8 cellular contexts compared by ENCODE assay signal in genomic region chr3:50358927-50359759, GRCh38. TPM values are rescaled to one million over a fixed set of nuclear protein-coding genes. Genes with fewer than 3 reads are reported as not detected.
DNase-seq lines count a peak whose midpoint lies in the region; ATAC-seq and TF ChIP-seq lines count a peak whose summit lies in the region.

TMEM115 (minus strand) TSS chr3:50359521; CDS start chr3:50359063, 458 bp downstream.

- DNase-seq in DMS53 treated with DMSO at 0.1 percent for 48 hours (lab: John Stamatoyannopoulos, UW; ENCODE audit: unreplicated experiment) (peak; percentile 75), Peyer's patch (peak; percentile 92 to 99 (median 98))
- peak; percentile 94 for DNase-seq in activated T-cell treated with anti-CD3 and anti-CD28 coated beads, Interleukin-2, amount 50 U/mL, for 48 hours
- peak; percentile 84 to 87 for DNase-seq in stimulated activated CD8-positive, alpha-beta memory T cell treated with anti-CD3 and anti-CD28 coated beads, Interleukin-7, amount 100 ng/mL, for 1 hour (ENCODE audit: low read depth in 2 of 2)

- TF ChIP-seq POLR2A in Peyer's patch (IDR thresholded peaks at IDR 0.05) = peak; percentile 64 to 79

- H3K79me2 ChIP-seq in KMS-11 (ENCODE audit: insufficient read depth, low read depth) = peaks cover 24% of the 10 kb centered on the region; the same call in 1 of the 2 replicates

- H3K9ac ChIP-seq in KMS-11 = peak within 1 kb of the TSS; percentile 66; the same call in 1 of the 2 replicates
- peak within 1 kb of the TSS; percentile 91 for H3K9ac ChIP-seq in mucosa of stomach (ENCODE audit: low read length)

- H3K4me3 ChIP-seq in KMS-11 (IDR thresholded peaks at IDR 0.05; ENCODE audit: insufficient read depth, low read depth, low read length) (no peak within 1 kb of the TSS), Peyer's patch (peak within 1 kb of the TSS; percentile 67 to 84 (median 69)), esophagus (ENCODE audit: low read depth in 1 of 2, low read length in 2 of 2) (peak within 1 kb of the TSS; percentile 72 to 90), mucosa of stomach (ENCODE audit: low read length) (peak within 1 kb of the TSS; percentile 85)

- H3K36me3 ChIP-seq in KMS-11 (ENCODE audit: insufficient read depth) (no peaks in the 10 kb centered on the region), Peyer's patch (peaks cover 0 to 22% (median 0%) of the 10 kb centered on the region in 3 donors), esophagus (ENCODE audit: control insufficient read depth in 2 of 2, insufficient read depth in 2 of 2, low read length in 1 of 2) (peaks cover 10 to 33% of the 10 kb centered on the region in 2 donors), mucosa of stomach (ENCODE audit: control insufficient read depth, insufficient read depth, low read length) (peaks cover 5% of the 10 kb centered on the region)

- H3K27me3 ChIP-seq in KMS-11 (ENCODE audit: insufficient read depth, low read depth) = no peaks in the 10 kb centered on the region
- H3K27me3 ChIP-seq in Peyer's patch = no peaks in the 10 kb centered on the region
- no peaks in the 10 kb centered on the region for H3K27me3 ChIP-seq in esophagus (ENCODE audit: control insufficient read depth in 1 of 2, insufficient read depth in 2 of 2, low read length in 2 of 2)
- H3K27me3 ChIP-seq in mucosa of stomach (ENCODE audit: control insufficient read depth, insufficient read depth, low read length) = no peaks in the 10 kb centered on the region

- no peaks in the 10 kb centered on the region for H3K9me3 ChIP-seq in Peyer's patch
- H3K9me3 ChIP-seq in esophagus (ENCODE audit: control insufficient read depth in 2 of 2, insufficient read depth in 1 of 2, low read depth in 1 of 2, low read length in 1 of 2) = no peaks in the 10 kb centered on the region
- H3K9me3 ChIP-seq in mucosa of stomach (ENCODE audit: control insufficient read depth, low read length) = no peaks in the 10 kb centered on the region

- H3K4me1 ChIP-seq in KMS-11 (ENCODE audit: low read depth, poor library complexity, severe bottlenecking) (peaks cover 15% of the 10 kb centered on the region), Peyer's patch (peaks cover 0 to 37% (median 27%) of the 10 kb centered on the region in 4 donors), esophagus (ENCODE audit: control insufficient read depth in 2 of 2, insufficient read depth in 2 of 2, low read length in 1 of 2) (peaks cover 21 to 25% of the 10 kb centered on the region in 2 donors), mucosa of stomach (ENCODE audit: control insufficient read depth, insufficient read depth, low read length) (peaks cover 36% of the 10 kb centered on the region)

- ATAC-seq in GM21737 (IDR thresholded peaks at IDR 0.05; ENCODE audit: unreplicated experiment) = peak; percentile 95

- TF ChIP-seq CTCF in KMS-11 (conservative IDR thresholded peaks at IDR 0.05; ENCODE audit: low read depth, low read length) = no peak
- no peak for TF ChIP-seq CTCF in Peyer's patch (IDR thresholded peaks at IDR 0.05)

- H4K20me1 ChIP-seq in KMS-11 (ENCODE audit: insufficient read depth) = no peaks in the 10 kb centered on the region

- H3K4me2 ChIP-seq in KMS-11 = peak within 1 kb of the TSS; percentile 67

- H3K27ac ChIP-seq in KMS-11 = no peak within 1 kb of the TSS
- H3K27ac ChIP-seq in Peyer's patch = peak within 1 kb of the TSS; percentile 80 to 91 (median 86)
- H3K27ac ChIP-seq in esophagus (ENCODE audit: low read depth in 2 of 2, low read length in 1 of 2) = peak within 1 kb of the TSS; percentile 75 to 87

- peak within 1 kb of the TSS; percentile 53; the same call in 1 of the 2 replicates for H2AFZ ChIP-seq in KMS-11 (ENCODE audit: low read depth)

- WGBS in esophagus, 2 donors = 1% methylated on average over 44 to 62 of the region's 62 CpGs

RNA-seq across cellular contexts. Expression of gene TMEM115, which starts in this region (rescaled TPM):
- 10 to 100 TPM; 14.0 to 75.5 (median 66.2) TPM for total RNA-seq in Peyer's patch
- polyA plus RNA-seq in esophagus = 10 to 100 TPM; 16.2 to 23.0 TPM
